In the genomic region with DNA sequence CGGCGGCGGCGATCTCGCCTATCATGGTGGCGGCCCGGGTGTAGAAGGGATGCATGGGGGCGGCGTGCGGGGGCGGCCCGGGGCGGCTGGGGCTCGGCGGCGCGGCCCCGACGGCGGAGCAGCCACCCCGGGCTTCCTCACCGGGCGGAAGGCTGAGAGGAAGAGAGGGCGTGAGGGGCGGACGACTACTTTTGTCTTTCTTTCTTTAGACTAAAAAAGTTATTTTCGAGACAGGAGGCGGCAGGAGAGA, we compare ENCODE assay signal across 7 cellular contexts. TPM values are rescaled to one million over a fixed set of nuclear protein-coding genes. Genes with fewer than 3 reads are reported as not detected.
DNase-seq lines count a peak whose midpoint lies in the region; ATAC-seq and TF ChIP-seq lines count a peak whose summit lies in the region.

No MANE protein-coding gene starts in this region.

- TF ChIP-seq POLR2A in vagina (IDR thresholded peaks at IDR 0.05) = no peak

- no peaks in the 10 kb centered on the region for H3K4me1 ChIP-seq in vagina

- no peaks in the 10 kb centered on the region for H3K27me3 Mint-ChIP-seq in central memory CD8-positive, alpha-beta T cell
- H3K27me3 Mint-ChIP-seq in mesothelial cell of epicardium (ENCODE audit: low read depth) = no peaks in the 10 kb centered on the region

- peak overlapping the region; percentile 100 for H3K27ac ChIP-seq in vagina

- H3K4me1 Mint-ChIP-seq in central memory CD8-positive, alpha-beta T cell = peaks cover 33% of the 10 kb centered on the region
- H3K4me1 Mint-ChIP-seq in mesothelial cell of epicardium = peaks cover 70% of the 10 kb centered on the region

- peaks cover under 1 to 32% of the 10 kb centered on the region in 2 donors for H3K36me3 ChIP-seq in vagina

- peaks cover 67% of the 10 kb centered on the region for H3K36me3 Mint-ChIP-seq in central memory CD8-positive, alpha-beta T cell (ENCODE audit: insufficient read depth)
- H3K36me3 Mint-ChIP-seq in mesothelial cell of epicardium = peaks cover 9% of the 10 kb centered on the region

- peak overlapping the region; percentile 99 for H3K27ac Mint-ChIP-seq in central memory CD8-positive, alpha-beta T cell (ENCODE audit: low read depth)
- peak overlapping the region; percentile 99 for H3K27ac Mint-ChIP-seq in mesothelial cell of epicardium

- intact Hi-C loops in vagina (cut with DNase I) = loop anchor here (5.0 to 10.0 kb wide), 3 partner anchors 97 to 419 kb away; no protein-coding TSS in a partner anchor

- H3K9me3 Mint-ChIP-seq in central memory CD8-positive, alpha-beta T cell = no peaks in the 10 kb centered on the region
- H3K9me3 Mint-ChIP-seq in mesothelial cell of epicardium = no peaks in the 10 kb centered on the region

- DNase-seq in Jurkat, Clone E6-1 (ENCODE audit: low read depth, low spot score) = no peak
- no peak for DNase-seq in central memory CD8-positive, alpha-beta T cell (ENCODE audit: low spot score in 2 of 2)
- DNase-seq in mesothelial cell of epicardium (ENCODE audit: low spot score in 2 of 2, unreplicated experiment in 2 of 2) (no peak), vagina (ENCODE audit: extremely low spot score in 2 of 2) (no peak), DMS114 treated with DMSO at 0.1 percent for 48 hours (lab: John Stamatoyannopoulos, UW; ENCODE audit: unreplicated experiment) (no peak), islet precursor cell (no peak)

- H3K4me3 ChIP-seq in Jurkat, Clone E6-1 (ENCODE audit: low read length) = peak overlapping the region; percentile 67
- H3K4me3 ChIP-seq in vagina = peak overlapping the region; percentile 84 to 85

- no peaks in the 10 kb centered on the region for H3K27me3 ChIP-seq in vagina

- ATAC-seq in GM21515 (IDR thresholded peaks at IDR 0.05; ENCODE audit: unreplicated experiment) = peak; percentile 6
- peak; percentile 2 for ATAC-seq in central memory CD8-positive, alpha-beta T cell (replicated peaks; ENCODE audit: extremely low read depth, poor library complexity, severe bottlenecking)

- peak overlapping the region; percentile 89 for H3K4me3 Mint-ChIP-seq in central memory CD8-positive, alpha-beta T cell
- peak overlapping the region; percentile 99 for H3K4me3 Mint-ChIP-seq in mesothelial cell of epicardium

- H3K9me3 ChIP-seq in vagina = no peaks in the 10 kb centered on the region

- TF ChIP-seq CTCF in mesothelial cell of epicardium (IDR thresholded peaks at IDR 0.05; ENCODE audit: unreplicated experiment) (no peak), vagina (IDR thresholded peaks at IDR 0.05) (no peak)

RNA-seq across cellular contexts. Expression of a gene that starts 0.2 kb away (rescaled TPM):
- polyA plus RNA-seq in Jurkat, Clone E6-1 (2012; ENCODE audit: insufficient read depth, insufficient read length) = 43.3 TPM
- total RNA-seq in mesothelial cell of epicardium (68.1 to 71.5 TPM (median 71.0 TPM) in 3 replicates), vagina (73.7 TPM)
